18 cellular contexts compared by ENCODE assay signal in genomic region chr1:150992626-150993025, GRCh38. TPM values are rescaled to one million over a fixed set of nuclear protein-coding genes. Genes with fewer than 3 reads are reported as not detected.
DNase-seq lines count a peak whose midpoint lies in the region; ATAC-seq and TF ChIP-seq lines count a peak whose summit lies in the region.
"Had no signal": no experiment of that assay in that cellular context is flagged by ENCODE, and none has a peak within 500 bp of the region (broad histone marks: within the 10 kb centered on the region; RNA-seq: fewer than 3 reads in every experiment).

No MANE protein-coding gene starts in this region.

- intact Hi-C loops in activated naive CD4-positive, alpha-beta T cell treated with anti-CD3 and anti-CD28 coated beads for 36 hours (cut with micrococcal nuclease), result no loop called here
- intact Hi-C loops in gastrocnemius medialis (cut with DNase I; ENCODE audit: low total_unique reads), result no loop called here

- no peak for TF ChIP-seq CTCF in epithelial cell of proximal tubule (conservative IDR thresholded peaks at IDR 0.05; ENCODE audit: low read depth, low read length)
- TF ChIP-seq CTCF in gastrocnemius medialis (IDR thresholded peaks at IDR 0.05 in 4 of 5, conservative IDR thresholded peaks at IDR 0.05 in 1 of 5), result no peak

- H3K27me3 ChIP-seq in gastrocnemius medialis, result no peaks in the 10 kb centered on the region
- H3K27me3 ChIP-seq: BLaER1 had no signal

- no peak overlapping the region for H3K27ac ChIP-seq in gastrocnemius medialis
- H3K27ac ChIP-seq: BLaER1, HL-60 had no signal

- H3K27ac Mint-ChIP-seq in activated naive CD4-positive, alpha-beta T cell treated with anti-CD3 and anti-CD28 coated beads, Interleukin-2, amount 50 U/mL, for 24 hours, result peak overlapping the region; percentile 55
- no peak overlapping the region for H3K27ac Mint-ChIP-seq in activated naive CD4-positive, alpha-beta T cell treated with anti-CD3 and anti-CD28 coated beads for 36 hours
- H3K27ac Mint-ChIP-seq: GM23338 had no signal

- DNase-seq in activated naive CD4-positive, alpha-beta T cell treated with anti-CD3 and anti-CD28 coated beads for 36 hours, result no peak
- peak; percentile 71 for DNase-seq in epithelial cell of proximal tubule (ENCODE audit: low read depth)
- no peak for DNase-seq in superior temporal gyrus (ENCODE audit: extremely low spot score)
- DNase-seq in gastrocnemius medialis, result no peak
- DNase-seq: 8988T; Calu3; CD4-positive, alpha-beta memory T cell; DMS79 treated with DMSO at 0.1 percent for 48 hours; GF-D8; HCEC 1CT; IMR-90 had no signal

- H3K4me3 ChIP-seq in epithelial cell of proximal tubule (ENCODE audit: low read depth, low read length) (no peak overlapping the region), gastrocnemius medialis (no peak overlapping the region)
- H3K4me3 ChIP-seq: BLaER1, GM23338 had no signal

- TF ChIP-seq POLR2A in gastrocnemius medialis (IDR thresholded peaks at IDR 0.05), result no peak

- peaks cover 0 to 8% of the 10 kb centered on the region in 2 donors for H3K36me3 ChIP-seq in gastrocnemius medialis

- H3K4me1 ChIP-seq in gastrocnemius medialis, result peaks cover 9 to 11% of the 10 kb centered on the region in 2 donors
- H3K4me1 ChIP-seq: BLaER1 had no signal

- no peaks in the 10 kb centered on the region for H3K27me3 Mint-ChIP-seq in activated naive CD4-positive, alpha-beta T cell treated with anti-CD3 and anti-CD28 coated beads, Interleukin-2, amount 50 U/mL, for 24 hours
- H3K27me3 Mint-ChIP-seq in activated naive CD4-positive, alpha-beta T cell treated with anti-CD3 and anti-CD28 coated beads for 36 hours (ENCODE audit: low read depth), result no peaks in the 10 kb centered on the region
- H3K27me3 Mint-ChIP-seq: CD4-positive, alpha-beta memory T cell had no signal

- H3K4me3 Mint-ChIP-seq in activated naive CD4-positive, alpha-beta T cell treated with anti-CD3 and anti-CD28 coated beads, Interleukin-2, amount 50 U/mL, for 24 hours, result no peak overlapping the region
- no peak overlapping the region for H3K4me3 Mint-ChIP-seq in activated naive CD4-positive, alpha-beta T cell treated with anti-CD3 and anti-CD28 coated beads for 36 hours
- H3K4me3 Mint-ChIP-seq: CD14-positive monocyte; CD4-positive, alpha-beta memory T cell; GM23338 had no signal

- peaks cover 13% of the 10 kb centered on the region for H3K4me1 Mint-ChIP-seq in activated naive CD4-positive, alpha-beta T cell treated with anti-CD3 and anti-CD28 coated beads, Interleukin-2, amount 50 U/mL, for 24 hours
- peaks cover 7% of the 10 kb centered on the region for H3K4me1 Mint-ChIP-seq in activated naive CD4-positive, alpha-beta T cell treated with anti-CD3 and anti-CD28 coated beads for 36 hours (ENCODE audit: low read depth)

- in situ Hi-C loops in gastrocnemius medialis (cut with MboI; ENCODE audit: low sequenced_read_pairs in 4 of 4), result no loop called here

- CTCF ChIA-PET in activated naive CD4-positive, alpha-beta T cell treated with anti-CD3 and anti-CD28 coated beads for 36 hours (lab: Charles Lee), result no interaction called here

- H3K9me3 ChIP-seq in gastrocnemius medialis, result no peaks in the 10 kb centered on the region
- H3K9me3 ChIP-seq: BLaER1 had no signal

- no peaks in the 10 kb centered on the region for H3K36me3 Mint-ChIP-seq in activated naive CD4-positive, alpha-beta T cell treated with anti-CD3 and anti-CD28 coated beads, Interleukin-2, amount 50 U/mL, for 24 hours
- H3K36me3 Mint-ChIP-seq in activated naive CD4-positive, alpha-beta T cell treated with anti-CD3 and anti-CD28 coated beads for 36 hours (ENCODE audit: low read depth), result no peaks in the 10 kb centered on the region

- ATAC-seq in gastrocnemius medialis, result no peak
- ATAC-seq: GM23338 had no signal

- no peaks in the 10 kb centered on the region for H3K9me3 Mint-ChIP-seq in activated naive CD4-positive, alpha-beta T cell treated with anti-CD3 and anti-CD28 coated beads, Interleukin-2, amount 50 U/mL, for 24 hours
- H3K9me3 Mint-ChIP-seq in activated naive CD4-positive, alpha-beta T cell treated with anti-CD3 and anti-CD28 coated beads for 36 hours, result no peaks in the 10 kb centered on the region
- H3K9me3 Mint-ChIP-seq: GM23338 had no signal

RNA-seq across cellular contexts. Expression of gene ANXA9, which starts 10.5 kb away (rescaled TPM):
- total RNA-seq in activated naive CD4-positive, alpha-beta T cell treated with anti-CD3 and anti-CD28 coated beads for 36 hours, result not detected
- total RNA-seq in epithelial cell of proximal tubule (0.12 and 1.2 TPM in 2 replicates), gastrocnemius medialis (not detected)
- total RNA-seq: A673 had no signal

RNA-seq across cellular contexts. Expression of gene MINDY1, which starts 14.1 kb away (rescaled TPM):
- total RNA-seq in activated naive CD4-positive, alpha-beta T cell treated with anti-CD3 and anti-CD28 coated beads for 36 hours, result 10 to 100 TPM; 14.6 to 15.1 TPM
- total RNA-seq in epithelial cell of proximal tubule, result 13.0 and 14.6 TPM in 2 replicates
- total RNA-seq in gastrocnemius medialis, result 10 to 100 TPM; 13.4 to 22.8 (median 19.7) TPM

RNA-seq across cellular contexts. Expression of gene PRUNE1, which starts 15.6 kb away (rescaled TPM):
- total RNA-seq in activated naive CD4-positive, alpha-beta T cell treated with anti-CD3 and anti-CD28 coated beads for 36 hours, result 10 to 100 TPM; 13.3 to 15.9 TPM
- total RNA-seq in epithelial cell of proximal tubule (14.8 and 15.2 TPM in 2 replicates), gastrocnemius medialis (10 to 100 TPM; 24.0 to 35.6 (median 29.1) TPM)

RNA-seq across cellular contexts. Expression of gene CERS2, which starts 18.0 kb away (rescaled TPM):
- total RNA-seq in activated naive CD4-positive, alpha-beta T cell treated with anti-CD3 and anti-CD28 coated beads for 36 hours, result 100 to 1,000 TPM; 130 to 135 TPM
- total RNA-seq in epithelial cell of proximal tubule, result 96.1 and 165 TPM in 2 replicates
- total RNA-seq in gastrocnemius medialis, result 10 to 100 TPM; 15.0 to 29.1 (median 24.0) TPM

RNA-seq across cellular contexts. Expression of gene BNIPL, which starts 43.8 kb away (rescaled TPM):
- 1 to 10 TPM; 1.1 to 1.3 TPM for total RNA-seq in activated naive CD4-positive, alpha-beta T cell treated with anti-CD3 and anti-CD28 coated beads for 36 hours
- total RNA-seq in epithelial cell of proximal tubule (0.14 TPM in 1 of 2 replicates, not detected in the other), gastrocnemius medialis (under 1 TPM in 2 of 4 donors, not detected in 2; 0.13 to 0.25 TPM)
- total RNA-seq: HT1080 had no signal
